ENCODE assay signal across 15 cellular contexts in the genomic region with DNA sequence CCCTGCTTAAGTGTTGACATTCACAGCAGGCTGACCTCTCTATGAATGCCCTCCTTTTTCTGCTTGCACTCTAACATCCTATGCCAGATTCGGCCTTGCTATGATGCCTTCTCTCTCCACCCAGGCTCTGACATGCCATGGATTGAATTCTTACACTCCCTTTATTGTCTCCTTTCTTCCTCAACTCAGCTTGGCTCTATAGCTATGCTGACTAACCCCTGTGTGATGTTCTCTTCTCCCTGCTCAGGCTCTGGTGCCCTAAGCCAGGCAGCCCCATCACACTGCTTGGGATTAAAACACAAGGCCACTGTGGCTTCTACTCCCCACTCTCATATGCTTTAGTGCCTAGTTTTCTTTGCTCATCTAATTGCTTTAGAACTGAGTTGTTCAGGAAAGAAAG.
A peak's percentile ranks its signal among the peaks of the same experiment; 100 is the strongest.
DNase-seq lines count a peak whose midpoint lies in the region; ATAC-seq and TF ChIP-seq lines count a peak whose summit lies in the region.
"Had no signal": no experiment of that assay in that cellular context is flagged by ENCODE, and none has a peak within 500 bp of the region (broad histone marks: within the 10 kb centered on the region; RNA-seq: fewer than 3 reads in every experiment).

No MANE protein-coding gene starts in this region.

- H3K4me3 Mint-ChIP-seq in stimulated activated naive B cell treated with anti-CD40 and anti-IgM and Interleukin-4, amounts not matched to agents 10 μg/mL and 1 μg/mL and 100 μg/mL, for 72 hours = no peak overlapping the region
- H3K4me3 Mint-ChIP-seq in CD14-positive monocyte = no peak overlapping the region

- intact Hi-C loops in CD14-positive monocyte (cut with micrococcal nuclease) = no loop called here

- peak; percentile 2 to 3 for ATAC-seq in stimulated activated naive B cell treated with anti-CD40 and anti-IgM and Interleukin-4, amounts not matched to agents 10 μg/mL and 1 μg/mL and 100 μg/mL, for 72 hours (replicated peaks)

- no peaks in the 10 kb centered on the region for H3K36me3 Mint-ChIP-seq in stimulated activated naive B cell treated with anti-CD40 and anti-IgM and Interleukin-4, amounts not matched to agents 10 μg/mL and 1 μg/mL and 100 μg/mL, for 72 hours
- no peaks in the 10 kb centered on the region for H3K36me3 Mint-ChIP-seq in CD14-positive monocyte

- H3K9me3 Mint-ChIP-seq in stimulated activated naive B cell treated with anti-CD40 and anti-IgM and Interleukin-4, amounts not matched to agents 10 μg/mL and 1 μg/mL and 100 μg/mL, for 72 hours = peaks cover 2 to 3% of the 10 kb centered on the region in 2 donors
- peaks cover 1 to 15% (median 6%) of the 10 kb centered on the region in 7 donors for H3K9me3 Mint-ChIP-seq in CD14-positive monocyte

- no peaks in the 10 kb centered on the region for H3K27me3 Mint-ChIP-seq in stimulated activated naive B cell treated with anti-CD40 and anti-IgM and Interleukin-4, amounts not matched to agents 10 μg/mL and 1 μg/mL and 100 μg/mL, for 72 hours
- peaks cover 0 to 2% (median 0%) of the 10 kb centered on the region in 3 donors for H3K27me3 Mint-ChIP-seq in CD14-positive monocyte (ENCODE audit: low read depth in 3 of 3)

- H3K27ac Mint-ChIP-seq in stimulated activated naive B cell treated with anti-CD40 and anti-IgM and Interleukin-4, amounts not matched to agents 10 μg/mL and 1 μg/mL and 100 μg/mL, for 72 hours = no peak overlapping the region
- H3K27ac Mint-ChIP-seq in CD14-positive monocyte = no peak overlapping the region

- no peaks in the 10 kb centered on the region for H3K4me1 Mint-ChIP-seq in stimulated activated naive B cell treated with anti-CD40 and anti-IgM and Interleukin-4, amounts not matched to agents 10 μg/mL and 1 μg/mL and 100 μg/mL, for 72 hours
- no peaks in the 10 kb centered on the region for H3K4me1 Mint-ChIP-seq in CD14-positive monocyte

- DNase-seq in DMS53 treated with DMSO at 0.1 percent for 48 hours (lab: John Stamatoyannopoulos, UW; ENCODE audit: unreplicated experiment) (peak; percentile 35), DMS53 (lab: John Stamatoyannopoulos, UW) (no peak), dedifferentiated amniotic fluid mesenchymal stem cell (ENCODE audit: extremely low spot score) (peak; percentile 3), iPS-NIHi7 (ENCODE audit: extremely low spot score) (peak; percentile 15), GM20000 (ENCODE audit: low spot score) (no peak), CD14-positive monocyte (ENCODE audit: low spot score) (no peak), SK-N-DZ (ENCODE audit: low spot score) (no peak)
- DNase-seq in stimulated activated naive B cell treated with anti-CD40 and anti-IgM and Interleukin-4, amounts not matched to agents 10 μg/mL and 1 μg/mL and 100 μg/mL, for 72 hours = no peak
- DNase-seq: COR-L47, GF-D8, GOT3, NCI-H1105 treated with DMSO at 0.1 percent for 48 hours, NCI-H1694, NCI-H2081 treated with DMSO at 0.1 percent for 48 hours, NCI-H82 had no signal

- TF ChIP-seq CTCF in GM20000 (IDR thresholded peaks at IDR 0.05; ENCODE audit: extremely low read depth, missing control alignments) = no peak
- no peak for TF ChIP-seq CTCF in CD14-positive monocyte (IDR thresholded peaks at IDR 0.05)

Comparison
In these comparisons a context has a peak if more than half of its experiments do, and no peak if none do; other contexts are left out.
1. DNase-seq: peak in DMS53 treated with DMSO at 0.1 percent for 48 hours (single experiment), dedifferentiated amniotic fluid mesenchymal stem cell (single experiment) and iPS-NIHi7 (single experiment); none in DMS53 (single experiment), stimulated activated naive B cell treated with anti-CD40 and anti-IgM and Interleukin-4, amounts not matched to agents 10 μg/mL and 1 μg/mL and 100 μg/mL, for 72 hours (single experiment), GM20000 (single experiment), CD14-positive monocyte (single experiment) and SK-N-DZ (single experiment).